27 cellular contexts compared by ENCODE assay signal in genomic region chr5:71576241-71576640, GRCh38. TPM values are rescaled to one million over a fixed set of nuclear protein-coding genes. Genes with fewer than 3 reads are reported as not detected.
DNase-seq lines count a peak whose midpoint lies in the region; ATAC-seq, FAIRE-seq and TF ChIP-seq lines count a peak whose summit lies in the region.
"Had no signal": no experiment of that assay in that cellular context is flagged by ENCODE, and none has a peak within 500 bp of the region (broad histone marks: within the 10 kb centered on the region; RNA-seq: fewer than 3 reads in every experiment).

No MANE protein-coding gene starts in this region.

- FAIRE-seq in RCC 7860 (lab: Jason Lieb, UNC) (no peak), GM19239 (lab: Jason Lieb, UNC) (no peak)
- FAIRE-seq: GM12891, H54 had no signal

- no peak for ATAC-seq in HG02970 (IDR thresholded peaks at IDR 0.05; ENCODE audit: low FRiP score, unreplicated experiment)

- no peak overlapping the region for H3K27ac Mint-ChIP-seq in activated CD4-positive, alpha-beta T cell treated with anti-CD3 and anti-CD28 coated beads, Interleukin-2, amount 10 ng/mL, durations not matched to agents 24 days and 14 days
- H3K27ac Mint-ChIP-seq: CD4-positive, alpha-beta memory T cell; T-helper 1 cell treated with Interleukin-12 subunit alpha and Interleukin-12 subunit beta and Interleukin-4 antibody, amounts not matched to agents 30 μg/mL and 1 μg/mL, for 36 hours had no signal

- intact Hi-C loops in activated CD4-positive, alpha-beta T cell treated with anti-CD3 and anti-CD28 coated beads, Interleukin-2, amount 10 ng/mL, durations not matched to agents 24 days and 14 days (cut with micrococcal nuclease), result no loop called here

- no peaks in the 10 kb centered on the region for H3K9me3 Mint-ChIP-seq in activated CD4-positive, alpha-beta T cell treated with anti-CD3 and anti-CD28 coated beads, Interleukin-2, amount 10 ng/mL, durations not matched to agents 24 days and 14 days

- H3K36me3 Mint-ChIP-seq in activated CD4-positive, alpha-beta T cell treated with anti-CD3 and anti-CD28 coated beads, Interleukin-2, amount 10 ng/mL, durations not matched to agents 24 days and 14 days (ENCODE audit: low read depth), result peaks cover 11% of the 10 kb centered on the region

- H3K27me3 Mint-ChIP-seq in activated CD4-positive, alpha-beta T cell treated with anti-CD3 and anti-CD28 coated beads, Interleukin-2, amount 10 ng/mL, durations not matched to agents 24 days and 14 days, result no peaks in the 10 kb centered on the region
- H3K27me3 Mint-ChIP-seq: CD4-positive, alpha-beta memory T cell had no signal

- no peak for TF ChIP-seq CTCF in epithelial cell of proximal tubule (conservative IDR thresholded peaks at IDR 0.05; ENCODE audit: low read depth, low read length)

- peak; percentile 44 for DNase-seq in activated CD4-positive, alpha-beta T cell treated with anti-CD3 and anti-CD28 coated beads, Interleukin-2, amount 10 ng/mL, durations not matched to agents 24 days and 14 days
- DNase-seq in activated CD4-positive, alpha-beta T cell treated with anti-CD3 and anti-CD28 coated beads, Interleukin-2, amount 50 U/mL, for 1 hour, result no peak
- peak; percentile 16 for DNase-seq in RCC 7860 (ENCODE audit: low spot score)
- DNase-seq in epithelial cell of proximal tubule (ENCODE audit: low read depth), result peak; percentile 38
- peak; percentile 82 for DNase-seq in renal cortical epithelial cell (ENCODE audit: low read depth)
- no peak for DNase-seq in DMS153 (lab: John Stamatoyannopoulos, UW)
- DNase-seq in GM19239 (ENCODE audit: insufficient read length, low spot score), result no peak
- DNase-seq: 8988T; CD4-positive, alpha-beta memory T cell; COR-L47; DMS79; EL; GF-D8; Kasumi-1; NCI-H1417; NCI-H1694; NCI-H2029 treated with DMSO at 0.1 percent for 48 hours; NCI-H226; NCI-H510A; NCI-H69; SHP77 treated with DMSO at 0.1 percent for 48 hours; SW 1271 had no signal

- H3K4me3 Mint-ChIP-seq in activated CD4-positive, alpha-beta T cell treated with anti-CD3 and anti-CD28 coated beads, Interleukin-2, amount 10 ng/mL, durations not matched to agents 24 days and 14 days, result no peak overlapping the region
- H3K4me3 Mint-ChIP-seq: CD4-positive, alpha-beta memory T cell; T-helper 1 cell treated with Interleukin-12 subunit alpha and Interleukin-12 subunit beta and Interleukin-4 antibody, amounts not matched to agents 30 μg/mL and 1 μg/mL, for 36 hours had no signal

- H3K4me3 ChIP-seq in epithelial cell of proximal tubule (ENCODE audit: low read depth, low read length), result no peak overlapping the region
- H3K4me3 ChIP-seq: BLaER1 treated with 17β-estradiol and CSF1 and Interleukin-3, amounts not matched to agents 10 nM and 100 nM had no signal

- H3K4me1 Mint-ChIP-seq in activated CD4-positive, alpha-beta T cell treated with anti-CD3 and anti-CD28 coated beads, Interleukin-2, amount 10 ng/mL, durations not matched to agents 24 days and 14 days, result no peaks in the 10 kb centered on the region
- H3K4me1 Mint-ChIP-seq: CD4-positive, alpha-beta memory T cell had no signal

RNA-seq across cellular contexts. Expression of gene MCCC2, which starts 10.9 kb away (rescaled TPM):
- 58.7 and 58.9 TPM in 2 replicates for total RNA-seq in activated CD4-positive, alpha-beta T cell treated with anti-CD3 and anti-CD28 coated beads, Interleukin-2, amount 10 ng/mL, durations not matched to agents 24 days and 14 days
- 25.3 and 38.6 TPM in 2 replicates for total RNA-seq in epithelial cell of proximal tubule
- total RNA-seq in renal cortical epithelial cell, result 56.3 and 59.9 TPM in 2 replicates

Comparison
In these comparisons a context has a peak if more than half of its experiments do, and no peak if none do; other contexts are left out.
1. DNase-seq: peak in activated CD4-positive, alpha-beta T cell treated with anti-CD3 and anti-CD28 coated beads, Interleukin-2, amount 10 ng/mL, durations not matched to agents 24 days and 14 days (single experiment), RCC 7860 (single experiment), epithelial cell of proximal tubule (single experiment) and renal cortical epithelial cell (single experiment); none in activated CD4-positive, alpha-beta T cell treated with anti-CD3 and anti-CD28 coated beads, Interleukin-2, amount 50 U/mL, for 1 hour (single experiment), DMS153 (single experiment) and GM19239 (single experiment).